In the genomic region with DNA sequence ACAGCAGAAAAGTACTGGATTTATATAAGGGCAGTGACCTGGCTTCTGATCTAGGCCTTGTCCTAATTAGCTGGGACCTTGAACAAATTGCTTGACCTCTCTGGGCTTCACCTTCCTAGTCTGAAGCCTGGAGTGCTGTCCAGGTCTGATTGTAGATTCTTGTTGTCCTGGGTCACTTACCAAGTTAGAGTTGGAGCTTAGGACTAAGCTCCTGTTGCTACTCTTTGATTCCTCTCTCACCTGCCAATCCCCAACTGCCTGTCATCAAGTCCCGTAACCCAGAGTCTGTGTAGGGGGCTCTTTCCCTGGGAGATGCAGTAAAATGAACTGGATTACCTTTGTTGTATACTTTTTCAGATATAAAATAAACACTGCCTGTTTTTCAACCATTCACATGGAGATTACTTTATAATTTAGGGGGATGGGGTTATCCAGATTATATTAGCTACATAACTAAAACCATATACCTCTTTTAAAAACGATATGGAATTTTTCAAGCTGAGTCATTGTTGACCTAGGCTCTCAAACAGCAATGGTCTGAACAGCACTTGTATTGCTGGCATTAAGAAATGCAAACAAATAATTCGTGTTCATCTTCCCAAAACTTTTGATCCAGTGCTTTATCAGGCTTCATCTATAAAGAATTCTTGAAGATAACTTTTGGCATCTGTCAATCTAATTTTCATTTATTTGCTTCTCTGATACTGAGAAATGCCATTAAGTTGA, we compare ENCODE assay signal across 11 cellular contexts. TPM values are rescaled to one million over a fixed set of nuclear protein-coding genes. Genes with fewer than 3 reads are reported as not detected.
DNase-seq lines count a peak whose midpoint lies in the region; ATAC-seq and TF ChIP-seq lines count a peak whose summit lies in the region.
"Had no signal": no experiment of that assay in that cellular context is flagged by ENCODE, and none has a peak within 500 bp of the region (broad histone marks: within the 10 kb centered on the region; RNA-seq: fewer than 3 reads in every experiment).

No MANE protein-coding gene starts in this region.

- CTCF ChIA-PET in MCF 10A (lab: Yijun Ruan, JAX): interaction anchor here (0.6 to 1.3 kb wide), 4 partner anchors 59 to 857 kb away, joined by 3 read pairs; no protein-coding TSS in a partner anchor

- H3K27me3 ChIP-seq in BLaER1 treated with 17β-estradiol and CSF1 and Interleukin-3, amounts not matched to agents 10 nM and 100 nM: no peaks in the 10 kb centered on the region

- H3K36me3 Mint-ChIP-seq in MCF 10A (ENCODE audit: insufficient read depth, unreplicated experiment) (peaks cover 7% of the 10 kb centered on the region), memory B cell (no peaks in the 10 kb centered on the region)

- H3K36me3 ChIP-seq in BLaER1 treated with 17β-estradiol and CSF1 and Interleukin-3, amounts not matched to agents 10 nM and 100 nM: peaks cover 0 to 46% (median 24%) of the 10 kb centered on the region in 11 experiments; a peak in 14 of 22 replicates

- peak overlapping the region in 7 of 11 experiments; percentile 13 to 62 (median 27); a peak in 10 of 22 replicates for H3K27ac ChIP-seq in BLaER1 treated with 17β-estradiol and CSF1 and Interleukin-3, amounts not matched to agents 10 nM and 100 nM

- peak overlapping the region in 3 of 11 experiments; percentile 15 to 39 (median 34); a peak in 3 of 22 replicates for H3K9ac ChIP-seq in BLaER1 treated with 17β-estradiol and CSF1 and Interleukin-3, amounts not matched to agents 10 nM and 100 nM

- peaks cover 94 to 100% (median 100%) of the 10 kb centered on the region in 11 experiments for H4K20me1 ChIP-seq in BLaER1 treated with 17β-estradiol and CSF1 and Interleukin-3, amounts not matched to agents 10 nM and 100 nM

- H3K4me3 ChIP-seq in BLaER1 treated with 17β-estradiol and CSF1 and Interleukin-3, amounts not matched to agents 10 nM and 100 nM: no peak overlapping the region
- H3K4me3 ChIP-seq: mucosa of descending colon had no signal

- no peaks in the 10 kb centered on the region for H3K27me3 Mint-ChIP-seq in MCF 10A (ENCODE audit: insufficient read depth, unreplicated experiment)
- H3K27me3 Mint-ChIP-seq in memory B cell: no peaks in the 10 kb centered on the region
- H3K27me3 Mint-ChIP-seq: activated naive CD8-positive, alpha-beta T cell treated with anti-CD3 and anti-CD28 coated beads, Interleukin-2, amount 50 U/mL, for 24 hours had no signal

- ATAC-seq in memory B cell (ENCODE audit: low read depth): no peak
- ATAC-seq in GM18517 (IDR thresholded peaks at IDR 0.05; ENCODE audit: unreplicated experiment): no peak
- ATAC-seq: activated naive CD8-positive, alpha-beta T cell treated with anti-CD3 and anti-CD28 coated beads, Interleukin-2, amount 50 U/mL, for 24 hours had no signal

- TF ChIP-seq CTCF in MCF 10A (IDR thresholded peaks at IDR 0.05; ENCODE audit: unreplicated experiment): no peak

- POLR2A ChIA-PET in MCF 10A (lab: Yijun Ruan, JAX): interaction anchor here (0.9 to 1.6 kb wide), 9 partner anchors 15 to 77 kb away, joined by 3 to 12 read pairs (median 3); no protein-coding TSS in a partner anchor

- peak overlapping the region; percentile 69 for H3K27ac Mint-ChIP-seq in MCF 10A (ENCODE audit: low read depth, unreplicated experiment)
- H3K27ac Mint-ChIP-seq in memory B cell: peak overlapping the region; percentile 18

- H3K9me3 Mint-ChIP-seq in MCF 10A (ENCODE audit: unreplicated experiment) (no peaks in the 10 kb centered on the region), memory B cell (no peaks in the 10 kb centered on the region)
- H3K9me3 Mint-ChIP-seq: activated naive CD8-positive, alpha-beta T cell treated with anti-CD3 and anti-CD28 coated beads, Interleukin-2, amount 50 U/mL, for 24 hours had no signal

- H3K4me1 ChIP-seq in BLaER1 treated with 17β-estradiol and CSF1 and Interleukin-3, amounts not matched to agents 10 nM and 100 nM: peaks cover 51 to 72% (median 62%) of the 10 kb centered on the region in 10 experiments

- peak overlapping the region; percentile 16 to 98 (median 48); a peak in 19 of 22 replicates for H3K4me2 ChIP-seq in BLaER1 treated with 17β-estradiol and CSF1 and Interleukin-3, amounts not matched to agents 10 nM and 100 nM

- BruUV-seq in MCF 10A (replicated peaks; lab: Mats Ljungman, UMichigan): no TSS peak

- no peak overlapping the region for H3K4me3 Mint-ChIP-seq in MCF 10A (ENCODE audit: unreplicated experiment)
- H3K4me3 Mint-ChIP-seq in memory B cell: no peak overlapping the region
- H3K4me3 Mint-ChIP-seq: activated naive CD8-positive, alpha-beta T cell treated with anti-CD3 and anti-CD28 coated beads, Interleukin-2, amount 50 U/mL, for 24 hours had no signal

- H3K9me3 ChIP-seq in BLaER1 treated with 17β-estradiol and CSF1 and Interleukin-3, amounts not matched to agents 10 nM and 100 nM (replicated peaks in 1 of 11): no peaks in the 10 kb centered on the region
- H3K9me3 ChIP-seq: mucosa of descending colon had no signal

- intact Hi-C loops in MCF 10A (cut with micrococcal nuclease): no loop called here

- H3K4me1 Mint-ChIP-seq in MCF 10A (ENCODE audit: insufficient read depth, unreplicated experiment) (peaks cover 32% of the 10 kb centered on the region), memory B cell (peaks cover 22% of the 10 kb centered on the region)

- DNase-seq in HCEC 1CT (peak; percentile 37), MCF 10A (ENCODE audit: unreplicated experiment) (peak; percentile 46), memory B cell (ENCODE audit: low spot score in 2 of 2) (no peak), COR-L47 (lab: John Stamatoyannopoulos, UW) (no peak), NCI-H146 treated with DMSO at 0.1 percent for 48 hours (lab: John Stamatoyannopoulos, UW; ENCODE audit: unreplicated experiment) (no peak)
- DNase-seq in stimulated activated CD4-positive, alpha-beta T cell treated with anti-CD3 and anti-CD28 coated beads, Interleukin-4, amount 100 ng/mL, for 24 hours: no peak
- DNase-seq: activated naive CD8-positive, alpha-beta T cell treated with anti-CD3 and anti-CD28 coated beads, Interleukin-2, amount 50 U/mL, for 24 hours; mucosa of descending colon; NCI-H774 had no signal

RNA-seq across cellular contexts. Expression of gene ARHGAP35, which starts 5.8 kb away (rescaled TPM):
- 46.9 and 52.1 TPM in 2 replicates for total RNA-seq in MCF 10A (2022)

RNA-seq across cellular contexts. Expression of gene AP2S1, which starts 15.9 kb away (rescaled TPM):
- total RNA-seq in MCF 10A (2022): 237 and 252 TPM in 2 replicates

Comparison
In these comparisons a context has a peak if more than half of its experiments do, and no peak if none do; other contexts are left out.
1. DNase-seq: peak in HCEC 1CT (single experiment) and MCF 10A (single experiment); none in memory B cell (0 of 2), COR-L47 (single experiment), NCI-H146 treated with DMSO at 0.1 percent for 48 hours (single experiment) and stimulated activated CD4-positive, alpha-beta T cell treated with anti-CD3 and anti-CD28 coated beads, Interleukin-4, amount 100 ng/mL, for 24 hours (single experiment).